Comparison of ENCODE assay signal across 9 cellular contexts in the genomic region with DNA sequence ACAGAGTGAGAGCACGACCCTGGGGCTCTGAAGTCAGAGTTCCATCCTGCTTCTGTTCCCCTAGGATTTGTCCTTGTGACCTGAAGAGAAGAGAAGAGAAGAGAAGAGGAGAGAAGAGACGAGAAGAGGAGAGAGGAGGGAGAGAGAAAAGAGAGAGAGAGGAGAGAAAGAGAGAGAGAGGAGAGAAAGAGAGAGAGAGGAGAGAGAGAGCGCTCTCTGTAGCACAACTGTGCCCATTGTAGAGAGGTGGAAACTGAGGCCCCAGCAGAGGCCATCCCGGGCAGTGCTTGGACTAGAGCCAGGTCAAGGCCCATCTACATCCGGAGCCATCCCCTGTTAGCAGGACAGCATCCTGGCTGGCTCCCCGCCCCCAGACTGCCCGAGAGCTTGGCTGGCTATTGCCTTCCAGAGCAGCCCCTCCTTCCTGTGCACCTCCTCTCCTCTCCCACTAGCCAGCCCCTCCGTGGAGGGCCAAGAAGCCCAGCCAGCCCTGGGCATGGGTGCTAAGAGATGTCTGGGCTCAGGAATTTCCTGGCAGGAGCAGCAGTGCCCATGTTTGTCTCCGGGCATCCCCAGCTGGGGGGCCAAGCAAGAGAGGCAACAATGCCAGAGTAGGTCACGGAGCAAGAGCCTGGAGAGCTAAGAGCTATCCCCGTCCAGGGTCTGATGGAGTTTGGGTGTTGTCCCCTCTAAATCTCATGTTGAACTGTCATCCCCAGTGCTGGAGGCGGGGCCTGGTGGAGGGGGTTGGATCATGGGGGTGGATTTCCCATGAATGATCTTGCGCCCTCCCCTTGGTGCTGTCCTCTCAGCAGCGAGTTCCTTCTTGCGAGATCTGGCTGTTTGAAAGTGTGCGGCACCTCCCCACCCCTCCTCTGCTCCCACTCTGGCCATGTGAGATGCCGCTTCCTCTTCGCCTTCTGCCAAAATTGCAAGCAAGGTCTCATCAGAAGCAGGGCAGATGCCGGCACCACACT. TPM values are rescaled to one million over a fixed set of nuclear protein-coding genes. Genes with fewer than 3 reads are reported as not detected.
DNase-seq lines count a peak whose midpoint lies in the region; ATAC-seq and TF ChIP-seq lines count a peak whose summit lies in the region.
"Had no signal": no experiment of that assay in that cellular context is flagged by ENCODE, and none has a peak within 500 bp of the region (broad histone marks: within the 10 kb centered on the region; RNA-seq: fewer than 3 reads in every experiment).

No MANE protein-coding gene starts in this region.

- peaks cover 0 to 1% (median 0%) of the 10 kb centered on the region in 5 donors for H3K27me3 Mint-ChIP-seq in naive thymus-derived CD8-positive, alpha-beta T cell

- H3K9me3 Mint-ChIP-seq in naive thymus-derived CD8-positive, alpha-beta T cell = peaks cover 0 to 2% (median 0%) of the 10 kb centered on the region in 9 donors

- no peak overlapping the region for H3K4me3 ChIP-seq in BLaER1 treated with 17β-estradiol and CSF1 and Interleukin-3, amounts not matched to agents 10 nM and 100 nM

- H3K36me3 ChIP-seq in BLaER1 treated with 17β-estradiol and CSF1 and Interleukin-3, amounts not matched to agents 10 nM and 100 nM = no peaks in the 10 kb centered on the region

- peaks cover 8 to 19% (median 13%) of the 10 kb centered on the region in 4 donors for H3K4me1 Mint-ChIP-seq in naive thymus-derived CD8-positive, alpha-beta T cell

- peaks cover 0 to 1% (median 0%) of the 10 kb centered on the region in 3 donors for H3K36me3 Mint-ChIP-seq in naive thymus-derived CD8-positive, alpha-beta T cell

- H3K4me3 Mint-ChIP-seq in naive thymus-derived CD8-positive, alpha-beta T cell = peak overlapping the region in 2 of 10 donors; percentile 12 to 31

- peak overlapping the region in 3 of 11 experiments; percentile 14 to 22 (median 17); a peak in 1 of 22 replicates for H3K27ac ChIP-seq in BLaER1 treated with 17β-estradiol and CSF1 and Interleukin-3, amounts not matched to agents 10 nM and 100 nM

- H3K9ac ChIP-seq in BLaER1 treated with 17β-estradiol and CSF1 and Interleukin-3, amounts not matched to agents 10 nM and 100 nM = no peak overlapping the region; a peak in 1 of 22 replicates

- DNase-seq in GM19240 (ENCODE audit: insufficient read length, low spot score) = peak; percentile 79
- DNase-seq in activated T-cell treated with anti-CD3 and anti-CD28 coated beads, Interleukin-2, amount 50 U/mL, for 1 hour = peak; percentile 35
- DNase-seq in naive thymus-derived CD8-positive, alpha-beta T cell = peak in 2 of 10 donors; percentile 27 to 33
- no peak for DNase-seq in erythroblast (lab: John Stamatoyannopoulos, UW)
- DNase-seq in NCI-H2227 treated with DMSO at 0.1 percent for 48 hours (lab: John Stamatoyannopoulos, UW) = no peak
- DNase-seq in cortex of kidney (lab: John Stamatoyannopoulos, UW) = no peak

- H3K4me1 ChIP-seq in BLaER1 treated with 17β-estradiol and CSF1 and Interleukin-3, amounts not matched to agents 10 nM and 100 nM = peaks cover 7 to 38% (median 28%) of the 10 kb centered on the region in 10 experiments; a peak in 19 of 20 replicates

- peak; percentile 60 for ATAC-seq in HG03108 (IDR thresholded peaks at IDR 0.05; ENCODE audit: unreplicated experiment)
- ATAC-seq in naive thymus-derived CD8-positive, alpha-beta T cell = peak; percentile 69 to 87

- H3K27ac Mint-ChIP-seq in naive thymus-derived CD8-positive, alpha-beta T cell = peak overlapping the region in 4 of 10 donors; percentile 22 to 70 (median 35)

- H3K27me3 ChIP-seq in BLaER1 treated with 17β-estradiol and CSF1 and Interleukin-3, amounts not matched to agents 10 nM and 100 nM = no peaks in the 10 kb centered on the region

- H3K9me3 ChIP-seq in BLaER1 treated with 17β-estradiol and CSF1 and Interleukin-3, amounts not matched to agents 10 nM and 100 nM (replicated peaks in 1 of 11) = peaks cover 0 to 8% (median 5%) of the 10 kb centered on the region in 11 experiments; a peak in 13 of 22 replicates

- no peak for TF ChIP-seq POLR2A in erythroblast (IDR thresholded peaks at IDR 0.05; ENCODE audit: low read length)

- H4K20me1 ChIP-seq in BLaER1 treated with 17β-estradiol and CSF1 and Interleukin-3, amounts not matched to agents 10 nM and 100 nM = no peaks in the 10 kb centered on the region

- H3K4me2 ChIP-seq in BLaER1 treated with 17β-estradiol and CSF1 and Interleukin-3, amounts not matched to agents 10 nM and 100 nM = peak overlapping the region in 10 of 11 experiments; percentile 17 to 79 (median 50); a peak in 16 of 22 replicates

- POLR2A ChIA-PET in naive thymus-derived CD8-positive, alpha-beta T cell (lab: Charles Lee) = no interaction called here

RNA-seq across cellular contexts. Expression of a gene that starts 18.2 kb away (rescaled TPM):
- 10 to 100 TPM in 1 of 2 experiments, 1 to 10 TPM in 1; 8.9 to 10.4 TPM for total RNA-seq in naive thymus-derived CD8-positive, alpha-beta T cell
- 1 to 10 TPM; 1.1 to 3.2 (median 3.1) TPM for polyA plus RNA-seq in naive thymus-derived CD8-positive, alpha-beta T cell
- total RNA-seq: temporal lobe had no signal

RNA-seq across cellular contexts. Expression of a gene that starts 52.7 kb away (rescaled TPM):
- not detected for total RNA-seq in naive thymus-derived CD8-positive, alpha-beta T cell
- polyA plus RNA-seq in naive thymus-derived CD8-positive, alpha-beta T cell = not detected
- total RNA-seq: temporal lobe had no signal

Comparison
In these comparisons a context has a peak if more than half of its experiments do, and no peak if none do; other contexts are left out.
1. DNase-seq: peak in GM19240 (single experiment) and activated T-cell treated with anti-CD3 and anti-CD28 coated beads, Interleukin-2, amount 50 U/mL, for 1 hour (single experiment); none in erythroblast (0 of 2), NCI-H2227 treated with DMSO at 0.1 percent for 48 hours (single experiment) and cortex of kidney (single experiment).